In the genomic region with DNA sequence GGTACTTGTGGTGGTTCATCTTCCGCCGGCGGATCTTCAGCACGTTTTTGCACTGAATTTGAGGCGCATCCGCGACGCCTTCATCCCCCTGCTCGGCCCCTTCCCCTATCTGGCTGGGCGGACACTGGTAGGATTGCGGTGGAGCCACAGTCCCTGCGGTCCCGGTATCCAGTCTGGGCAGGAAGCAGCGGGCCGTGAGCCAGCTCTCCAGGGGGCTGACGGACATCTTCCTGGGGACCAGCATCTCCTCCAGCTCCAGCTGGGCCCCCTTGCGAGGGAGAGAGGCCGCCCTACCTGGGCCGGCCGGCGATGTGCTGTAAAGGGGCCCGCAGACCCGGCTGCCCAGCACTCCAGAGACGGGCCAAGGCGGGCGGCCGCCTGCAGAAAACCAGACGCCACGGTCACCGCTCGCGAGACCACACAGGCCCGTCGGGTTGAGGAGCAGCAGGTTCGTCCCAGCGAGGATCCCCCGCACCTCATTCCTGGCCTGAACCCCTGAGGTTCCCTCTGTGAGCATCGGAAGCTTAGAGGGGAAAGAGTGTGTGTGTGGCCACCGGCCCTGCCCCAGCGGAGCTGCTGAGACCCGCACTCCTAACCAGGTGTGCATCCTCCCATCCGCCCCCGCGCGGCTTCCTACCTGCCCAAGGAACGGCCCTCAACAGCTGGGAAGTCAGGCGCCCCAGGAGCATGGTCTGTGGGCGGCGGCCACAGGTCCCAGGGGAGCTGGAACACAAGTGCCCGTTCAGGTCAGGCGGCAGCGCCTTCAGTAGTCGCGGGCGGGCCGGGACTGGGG, we compare ENCODE assay signal across 6 cellular contexts. TPM values are rescaled to one million over a fixed set of nuclear protein-coding genes. Genes with fewer than 3 reads are reported as not detected.
DNase-seq lines count a peak whose midpoint lies in the region; ATAC-seq and TF ChIP-seq lines count a peak whose summit lies in the region.

No MANE protein-coding gene starts in this region.

- H3K27me3 Mint-ChIP-seq in CD4-positive, CD25-positive, alpha-beta regulatory T cell, result no peaks in the 10 kb centered on the region

- H3K9me3 ChIP-seq in CD4-positive, CD25-positive, alpha-beta regulatory T cell (ENCODE audit: control insufficient read depth in 2 of 2, low read length in 2 of 2), result no peaks in the 10 kb centered on the region
- H3K9me3 ChIP-seq in ectodermal cell (ENCODE audit: control insufficient read depth, low read length), result no peaks in the 10 kb centered on the region

- H3K4me1 Mint-ChIP-seq in CD4-positive, CD25-positive, alpha-beta regulatory T cell, result peaks cover 0 to 36% (median 6%) of the 10 kb centered on the region in 4 donors

- no peak overlapping the region for H3K4me3 ChIP-seq in CD4-positive, CD25-positive, alpha-beta regulatory T cell (ENCODE audit: low read depth, low read length)
- H3K4me3 ChIP-seq in ectodermal cell (ENCODE audit: insufficient read depth, low read depth, low read length) (peak overlapping the region; percentile 98), retinal pigment epithelial cell (ENCODE audit: low read length) (peak overlapping the region; percentile 87)

- ATAC-seq in CD4-positive, CD25-positive, alpha-beta regulatory T cell (ENCODE audit: low read depth in 2 of 2), result no peak
- peak; percentile 20 for ATAC-seq in HG03432 (IDR thresholded peaks at IDR 0.05; ENCODE audit: unreplicated experiment)
- no peak for ATAC-seq in HG02973 (IDR thresholded peaks at IDR 0.05; ENCODE audit: unreplicated experiment)
- ATAC-seq in GM19452 (IDR thresholded peaks at IDR 0.05; ENCODE audit: unreplicated experiment), result no peak

- no peaks in the 10 kb centered on the region for H3K27me3 ChIP-seq in CD4-positive, CD25-positive, alpha-beta regulatory T cell (ENCODE audit: control insufficient read depth, insufficient read depth, low read length)
- no peaks in the 10 kb centered on the region for H3K27me3 ChIP-seq in ectodermal cell (ENCODE audit: control insufficient read depth, insufficient read depth, low read length, poor library complexity, severe bottlenecking)

- 34 to 35% methylated on average over 56 of the region's 56 CpGs for WGBS in ectodermal cell, 2 experiments

- H3K4me3 Mint-ChIP-seq in CD4-positive, CD25-positive, alpha-beta regulatory T cell, result peak overlapping the region; percentile 90 to 95 (median 92)

- no peaks in the 10 kb centered on the region for H3K9me3 Mint-ChIP-seq in CD4-positive, CD25-positive, alpha-beta regulatory T cell

- H3K27ac Mint-ChIP-seq in CD4-positive, CD25-positive, alpha-beta regulatory T cell, result peak overlapping the region in 2 of 3 donors; percentile 69 to 98

- no peaks in the 10 kb centered on the region for H3K36me3 ChIP-seq in CD4-positive, CD25-positive, alpha-beta regulatory T cell (ENCODE audit: control insufficient read depth, insufficient read depth, low read length)
- peaks cover 4% of the 10 kb centered on the region for H3K36me3 ChIP-seq in ectodermal cell (ENCODE audit: control insufficient read depth, insufficient read depth, low read length)

- DNase-seq in CD4-positive, CD25-positive, alpha-beta regulatory T cell, result no peak
- no peak for DNase-seq in retinal pigment epithelial cell (ENCODE audit: low read depth)

- H3K4me1 ChIP-seq in CD4-positive, CD25-positive, alpha-beta regulatory T cell (ENCODE audit: control insufficient read depth, insufficient read depth, low read length, poor library complexity, severe bottlenecking), result peaks cover 39% of the 10 kb centered on the region
- peaks cover 5% of the 10 kb centered on the region for H3K4me1 ChIP-seq in ectodermal cell (ENCODE audit: control insufficient read depth, insufficient read depth, low read length)

- H3K36me3 Mint-ChIP-seq in CD4-positive, CD25-positive, alpha-beta regulatory T cell, result no peaks in the 10 kb centered on the region

- TF ChIP-seq CTCF in retinal pigment epithelial cell (conservative IDR thresholded peaks at IDR 0.05; ENCODE audit: low read depth, low read length), result no peak

- peak overlapping the region; percentile 94 for H3K27ac ChIP-seq in CD4-positive, CD25-positive, alpha-beta regulatory T cell (ENCODE audit: insufficient read depth, low read length, poor library complexity, severe bottlenecking)
- peak overlapping the region; percentile 80 for H3K27ac ChIP-seq in ectodermal cell (ENCODE audit: insufficient read depth, low read depth, low read length, poor library complexity, severe bottlenecking)

RNA-seq across cellular contexts. Expression of a gene that starts 0.7 kb away (rescaled TPM):
- 76.0 TPM for total RNA-seq in CD4-positive, CD25-positive, alpha-beta regulatory T cell
- polyA plus RNA-seq in CD4-positive, CD25-positive, alpha-beta regulatory T cell, result 100 to 1,000 TPM; 145 to 190 (median 164) TPM
- polyA plus RNA-seq in ectodermal cell (2013, experiment 1 of 4), result 114 TPM
- 101 TPM for polyA plus RNA-seq in ectodermal cell (2013, experiment 2 of 4)
- 91.8 TPM for polyA plus RNA-seq in ectodermal cell (2013, experiment 3 of 4)
- polyA plus RNA-seq in ectodermal cell (2013, experiment 4 of 4), result 91.1 TPM

RNA-seq across cellular contexts. Expression of a gene that starts 15.9 kb away (rescaled TPM):
- total RNA-seq in CD4-positive, CD25-positive, alpha-beta regulatory T cell, result 0.17 TPM
- not detected for polyA plus RNA-seq in CD4-positive, CD25-positive, alpha-beta regulatory T cell
- polyA plus RNA-seq in ectodermal cell (2013, experiment 1 of 4), result 83.9 TPM
- polyA plus RNA-seq in ectodermal cell (2013, experiment 2 of 4), result 105 TPM
- polyA plus RNA-seq in ectodermal cell (2013, experiment 3 of 4), result 102 TPM
- 122 TPM for polyA plus RNA-seq in ectodermal cell (2013, experiment 4 of 4)

RNA-seq across cellular contexts. Expression of a gene that starts 24.9 kb away (rescaled TPM):
- 287 TPM for total RNA-seq in CD4-positive, CD25-positive, alpha-beta regulatory T cell
- 10 to 100 TPM; 17.6 to 24.6 (median 21.4) TPM for polyA plus RNA-seq in CD4-positive, CD25-positive, alpha-beta regulatory T cell
- polyA plus RNA-seq in ectodermal cell (2013, experiment 1 of 4), result 244 TPM
- 258 TPM for polyA plus RNA-seq in ectodermal cell (2013, experiment 2 of 4)
- polyA plus RNA-seq in ectodermal cell (2013, experiment 3 of 4), result 212 TPM
- polyA plus RNA-seq in ectodermal cell (2013, experiment 4 of 4), result 246 TPM

RNA-seq across cellular contexts. Expression of a gene that starts 25.0 kb away (rescaled TPM):
- 40.0 TPM for total RNA-seq in CD4-positive, CD25-positive, alpha-beta regulatory T cell
- 1 to 10 TPM in 1 of 4 donors, under 1 TPM in 3; 0.43 to 1.1 (median 0.82) TPM for polyA plus RNA-seq in CD4-positive, CD25-positive, alpha-beta regulatory T cell
- 56.8 TPM for polyA plus RNA-seq in ectodermal cell (2013, experiment 1 of 4)
- 50.7 TPM for polyA plus RNA-seq in ectodermal cell (2013, experiment 2 of 4)
- polyA plus RNA-seq in ectodermal cell (2013, experiment 3 of 4), result 53.2 TPM
- 52.1 TPM for polyA plus RNA-seq in ectodermal cell (2013, experiment 4 of 4)

RNA-seq across cellular contexts. Expression of a gene that starts 32.8 kb away (rescaled TPM):
- total RNA-seq in CD4-positive, CD25-positive, alpha-beta regulatory T cell, result 83.4 TPM
- 100 to 1,000 TPM; 162 to 188 (median 178) TPM for polyA plus RNA-seq in CD4-positive, CD25-positive, alpha-beta regulatory T cell
- 109 TPM for polyA plus RNA-seq in ectodermal cell (2013, experiment 1 of 4)
- polyA plus RNA-seq in ectodermal cell (2013, experiment 2 of 4), result 121 TPM
- 104 TPM for polyA plus RNA-seq in ectodermal cell (2013, experiment 3 of 4)
- 109 TPM for polyA plus RNA-seq in ectodermal cell (2013, experiment 4 of 4)
